8 cellular contexts compared by ENCODE assay signal in genomic region chr20:38748097-38748862, GRCh38. TPM values are rescaled to one million over a fixed set of nuclear protein-coding genes. Genes with fewer than 3 reads are reported as not detected.
DNase-seq lines count a peak whose midpoint lies in the region; ATAC-seq and TF ChIP-seq lines count a peak whose summit lies in the region.

TSS of gene ACTR5 (plus strand) at chr20:38748460. CDS start at chr20:38748479, 19 bp downstream.

- under 1% methylated on average over 39 of the region's 84 CpGs for WGBS in prostate gland

- peaks cover 11% of the 10 kb centered on the region for H3K36me3 Mint-ChIP-seq in T-helper 1 cell treated with Interleukin-12 subunit alpha and Interleukin-12 subunit beta and Interleukin-4 antibody, amounts not matched to agents 30 μg/mL and 1 μg/mL, for 36 hours (ENCODE audit: low read depth)

- H3K27me3 ChIP-seq in left ventricle myocardium inferior (ENCODE audit: low read depth) (peaks cover 15% of the 10 kb centered on the region), prostate gland (replicated peaks; ENCODE audit: insufficient read depth) (no peaks in the 10 kb centered on the region)

- H3K4me1 Mint-ChIP-seq in T-helper 1 cell treated with Interleukin-12 subunit alpha and Interleukin-12 subunit beta and Interleukin-4 antibody, amounts not matched to agents 30 μg/mL and 1 μg/mL, for 36 hours (ENCODE audit: low read depth): peaks cover 21% of the 10 kb centered on the region

- H3K27ac ChIP-seq in left ventricle myocardium inferior (replicated peaks): peak within 1 kb of the TSS; percentile 77
- peak within 1 kb of the TSS; percentile 95 to 97 for H3K27ac ChIP-seq in prostate gland

- peak; percentile 72 for TF ChIP-seq POLR2A in GM18505 (IDR thresholded peaks at IDR 0.05; ENCODE audit: borderline replicate concordance, extremely low read depth, insufficient read depth, insufficient read length)
- peak; percentile 41 for TF ChIP-seq POLR2A in prostate gland (IDR thresholded peaks at IDR 0.05)

- TF ChIP-seq CTCF in left ventricle myocardium inferior (IDR thresholded peaks at IDR 0.05; ENCODE audit: borderline replicate concordance): no peak
- TF ChIP-seq CTCF in prostate gland (IDR thresholded peaks at IDR 0.05): no peak

- no peaks in the 10 kb centered on the region for H3K9me3 Mint-ChIP-seq in T-helper 1 cell treated with Interleukin-12 subunit alpha and Interleukin-12 subunit beta and Interleukin-4 antibody, amounts not matched to agents 30 μg/mL and 1 μg/mL, for 36 hours

- H3K36me3 ChIP-seq in left ventricle myocardium inferior (peaks cover 14% of the 10 kb centered on the region), prostate gland (no peaks in the 10 kb centered on the region)

- intact Hi-C loops in left ventricle myocardium inferior (cut with micrococcal nuclease): no loop called here
- intact Hi-C loops in prostate gland (cut with DNase I): no loop called here

- H3K4me1 ChIP-seq in left ventricle myocardium inferior (peaks cover 20% of the 10 kb centered on the region), prostate gland (replicated peaks) (no peaks in the 10 kb centered on the region)

- peaks cover 18% of the 10 kb centered on the region for H3K27me3 Mint-ChIP-seq in T-helper 1 cell treated with Interleukin-12 subunit alpha and Interleukin-12 subunit beta and Interleukin-4 antibody, amounts not matched to agents 30 μg/mL and 1 μg/mL, for 36 hours (ENCODE audit: low read depth)

- peak within 1 kb of the TSS; percentile 83 for H3K4me3 ChIP-seq in left ventricle myocardium inferior
- peak within 1 kb of the TSS; percentile 74 to 86 for H3K4me3 ChIP-seq in prostate gland

- DNase-seq in NCI-H1694 treated with DMSO at 0.1 percent for 48 hours (lab: John Stamatoyannopoulos, UW) (peak; percentile 80), amygdala (lab: John Stamatoyannopoulos, UW) (peak; percentile 56 to 96 (median 89)), left ventricle myocardium inferior (peak; percentile 92), prostate gland (ENCODE audit: low spot score) (peak; percentile 91), ureter (ENCODE audit: low spot score) (peak; percentile 96)

- ATAC-seq in GM18505 (IDR thresholded peaks at IDR 0.05; ENCODE audit: unreplicated experiment) (peak; percentile 88), HG02943 (IDR thresholded peaks at IDR 0.05; ENCODE audit: low read depth, unreplicated experiment) (peak; percentile 76)

- H3K9me3 ChIP-seq in left ventricle myocardium inferior (replicated peaks) (no peaks in the 10 kb centered on the region), prostate gland (no peaks in the 10 kb centered on the region)

- peak within 1 kb of the TSS; percentile 92 for H3K27ac Mint-ChIP-seq in T-helper 1 cell treated with Interleukin-12 subunit alpha and Interleukin-12 subunit beta and Interleukin-4 antibody, amounts not matched to agents 30 μg/mL and 1 μg/mL, for 36 hours

- peak within 1 kb of the TSS; percentile 91 for H3K4me3 Mint-ChIP-seq in T-helper 1 cell treated with Interleukin-12 subunit alpha and Interleukin-12 subunit beta and Interleukin-4 antibody, amounts not matched to agents 30 μg/mL and 1 μg/mL, for 36 hours

RNA-seq across cellular contexts. Expression of gene ACTR5, which starts in this region (rescaled TPM):
- total RNA-seq in left ventricle myocardium inferior: 3.1 TPM
- 10 to 100 TPM in 1 of 2 donors, 1 to 10 TPM in 1; 6.4 to 18.1 TPM for total RNA-seq in prostate gland
- total RNA-seq in ureter: 8.9 TPM

Comparison
In these comparisons a context has a peak if more than half of its experiments do, and no peak if none do; other contexts are left out.
1. Peak in every context shown above with its lines: DNase-seq, ATAC-seq, H3K4me3 ChIP-seq and H3K27ac ChIP-seq.